8 cellular contexts compared by ENCODE assay signal in genomic region chr1:222457513-222457912, GRCh38.
"Had no signal": no experiment of that assay in that cellular context is flagged by ENCODE, and none has a peak within 500 bp of the region (broad histone marks: within the 10 kb centered on the region; RNA-seq: fewer than 3 reads in every experiment).

No MANE protein-coding gene starts in this region.

- ATAC-seq: GM12878 had no signal

- FAIRE-seq: G401.6, GM12878, GM12891, GM12892, GM18507, GM19239 had no signal

- H3K4me3 ChIP-seq: GM12878 had no signal

- DNase-seq: GDM1, GF-D8 had no signal
